ENCODE assay signal across 11 cellular contexts in the genomic region with DNA sequence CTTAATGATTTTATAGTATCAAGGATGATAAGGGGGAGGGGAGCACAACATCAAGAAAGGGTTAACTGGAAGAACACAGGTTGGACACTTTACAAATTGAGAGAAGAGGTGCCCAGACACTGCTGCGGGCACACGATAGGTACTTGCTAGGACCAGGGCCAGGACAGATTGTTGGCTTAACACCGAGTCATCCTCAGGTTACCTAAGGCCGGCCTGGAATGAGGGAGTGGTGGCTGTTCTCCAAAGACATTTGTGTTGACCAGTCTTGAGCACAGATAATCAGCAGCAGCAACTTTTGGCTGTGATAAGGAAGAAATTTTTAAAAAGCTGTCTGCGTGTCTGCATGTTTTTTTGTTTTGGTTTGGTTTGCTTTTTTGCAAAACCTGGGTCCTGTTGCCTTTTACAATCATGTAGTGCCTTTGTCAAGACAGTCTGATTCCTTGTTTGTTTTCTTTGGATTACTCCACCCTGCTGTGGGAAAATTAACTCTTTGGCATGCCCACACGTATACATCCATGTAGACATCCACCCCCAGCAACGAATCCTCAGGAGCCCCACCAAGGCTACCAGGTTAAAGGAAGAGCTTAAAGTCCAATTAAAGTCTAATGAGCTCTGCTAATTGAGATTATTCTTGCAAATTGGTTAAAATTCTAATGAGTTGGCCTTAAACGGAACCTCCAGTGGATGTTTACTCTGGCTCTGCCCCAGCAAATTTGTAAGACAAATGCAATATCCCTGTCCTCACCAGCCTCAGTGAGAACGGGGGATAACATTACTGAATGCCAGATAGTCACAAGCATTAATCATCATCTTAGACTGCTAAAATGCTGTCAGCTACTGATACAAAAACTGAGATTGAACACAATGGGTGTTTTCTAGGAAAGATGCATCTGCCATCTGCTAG.
A peak's percentile ranks its signal among the peaks of the same experiment; 100 is the strongest.
DNase-seq lines count a peak whose midpoint lies in the region; ATAC-seq and TF ChIP-seq lines count a peak whose summit lies in the region.
"Had no signal": no experiment of that assay in that cellular context is flagged by ENCODE, and none has a peak within 500 bp of the region (broad histone marks: within the 10 kb centered on the region; RNA-seq: fewer than 3 reads in every experiment).

No MANE protein-coding gene starts in this region.

- in situ Hi-C loops in ACHN (cut with HindIII; ENCODE audit: low pct_ligation_motif_present, low pct_unique_long_range_greater_than_20kb, low sequenced_read_pairs), result no loop called here

- H3K4me3 Mint-ChIP-seq in CD4-positive, alpha-beta T cell, result no peak overlapping the region

- TF ChIP-seq CTCF in colonic mucosa (IDR thresholded peaks at IDR 0.05) (no peak), osteoblast (IDR thresholded peaks at IDR 0.05; ENCODE audit: extremely low read depth, low read depth, low read length) (no peak)
- no peak for TF ChIP-seq CTCF in CD4-positive, alpha-beta T cell (IDR thresholded peaks at IDR 0.05)

- H2AFZ ChIP-seq in osteoblast (ENCODE audit: low read length), result no peak overlapping the region

- H3K36me3 ChIP-seq in colonic mucosa (no peaks in the 10 kb centered on the region), osteoblast (ENCODE audit: insufficient read depth, low read length) (no peaks in the 10 kb centered on the region)
- H3K36me3 ChIP-seq: thyroid gland had no signal

- H3K9ac ChIP-seq in colonic mucosa (ENCODE audit: low read depth in 2 of 2, low read length in 2 of 2), result peak overlapping the region in 1 of 2 donors; percentile 23

- intact Hi-C loops in colonic mucosa (cut with DNase I), result no loop called here
- intact Hi-C loops in CD4-positive, alpha-beta T cell (cut with DNase I, micrococcal nuclease), result loop anchor here in 1 of 2 experiments (10.0 kb wide), 1 partner anchor 59 kb away; no protein-coding TSS in a partner anchor

- DNase-seq in EH (ENCODE audit: low read depth) (peak; percentile 89), NCI-H2081 treated with DMSO at 0.1 percent for 48 hours (lab: John Stamatoyannopoulos, UW) (peak; percentile 12), colonic mucosa (peak; percentile 56), osteoblast (ENCODE audit: insufficient read length, low spot score, missing footprints) (no peak), ACHN (no peak), putamen (ENCODE audit: low spot score) (no peak)
- no peak for DNase-seq in CD4-positive, alpha-beta T cell
- DNase-seq: activated effector memory CD4-positive, alpha-beta T cell treated with anti-CD3 and anti-CD28 coated beads, Interleukin-2, amount 50 U/mL, for 16 hours; hypothalamus; thyroid gland had no signal

- no peak for ATAC-seq in CD4-positive, alpha-beta T cell (ENCODE audit: poor library complexity)
- no peak for ATAC-seq in GM21529 (IDR thresholded peaks at IDR 0.05; ENCODE audit: unreplicated experiment)

- H3K4me3 ChIP-seq in colonic mucosa, result no peak overlapping the region
- peak overlapping the region; percentile 1 for H3K4me3 ChIP-seq in osteoblast (ENCODE audit: insufficient read depth, low read length)
- H3K4me3 ChIP-seq: thyroid gland had no signal

- H3K27me3 ChIP-seq in colonic mucosa (no peaks in the 10 kb centered on the region), osteoblast (ENCODE audit: insufficient read depth, low read length) (no peaks in the 10 kb centered on the region)
- no peaks in the 10 kb centered on the region for H3K27me3 ChIP-seq in CD4-positive, alpha-beta T cell (ENCODE audit: control insufficient read depth, insufficient read depth, low read length)
- H3K27me3 ChIP-seq: thyroid gland had no signal

- H3K4me1 ChIP-seq in colonic mucosa (peaks cover 9% of the 10 kb centered on the region), osteoblast (ENCODE audit: insufficient read depth, low read length) (peaks cover 63% of the 10 kb centered on the region)
- H3K4me1 ChIP-seq: thyroid gland had no signal

- H4K20me1 ChIP-seq in osteoblast (ENCODE audit: insufficient read depth, low read length), result no peaks in the 10 kb centered on the region

- H3K27ac Mint-ChIP-seq in CD4-positive, alpha-beta T cell, result no peak overlapping the region

- H3K4me2 ChIP-seq in osteoblast (ENCODE audit: insufficient read depth, low read length), result peak overlapping the region; percentile 44

- no peaks in the 10 kb centered on the region for H3K27me3 Mint-ChIP-seq in CD4-positive, alpha-beta T cell

- POLR2A ChIA-PET in CD4-positive, alpha-beta T cell (lab: Charles Lee), result no interaction called here

- H3K36me3 Mint-ChIP-seq in CD4-positive, alpha-beta T cell (ENCODE audit: low read depth), result no peaks in the 10 kb centered on the region

- H3K9me3 ChIP-seq in colonic mucosa (no peaks in the 10 kb centered on the region), osteoblast (ENCODE audit: low read depth, low read length) (no peaks in the 10 kb centered on the region)
- H3K9me3 ChIP-seq in CD4-positive, alpha-beta T cell (ENCODE audit: control insufficient read depth, low read length), result no peaks in the 10 kb centered on the region
- H3K9me3 ChIP-seq: thyroid gland had no signal

- H3K9me3 Mint-ChIP-seq in CD4-positive, alpha-beta T cell, result peaks cover 3% of the 10 kb centered on the region

- CTCF ChIA-PET in CD4-positive, alpha-beta T cell (lab: Charles Lee), result no interaction called here

- H3K27ac ChIP-seq in colonic mucosa, result no peak overlapping the region
- H3K27ac ChIP-seq in osteoblast (ENCODE audit: low read depth, low read length), result peak overlapping the region; percentile 46
- H3K27ac ChIP-seq in CD4-positive, alpha-beta T cell (ENCODE audit: low read depth, low read length), result no peak overlapping the region
- H3K27ac ChIP-seq: thyroid gland had no signal

- no peaks in the 10 kb centered on the region for H3K79me2 ChIP-seq in osteoblast (ENCODE audit: insufficient read depth, low read length)

- no peaks in the 10 kb centered on the region for H3K4me1 Mint-ChIP-seq in CD4-positive, alpha-beta T cell (ENCODE audit: low read depth)

Comparison
In these comparisons a context has a peak if more than half of its experiments do, and no peak if none do; other contexts are left out.
1. DNase-seq: peak in EH (single experiment), NCI-H2081 treated with DMSO at 0.1 percent for 48 hours (single experiment) and colonic mucosa (single experiment); none in osteoblast (single experiment), ACHN (single experiment), CD4-positive, alpha-beta T cell (0 of 10) and putamen (single experiment).